ENCODE assay signal across 27 cellular contexts in genomic region chr14:65720171-65720570, GRCh38.
"Had no signal": no experiment of that assay in that cellular context is flagged by ENCODE, and none has a peak within 500 bp of the region (broad histone marks: within the 10 kb centered on the region; RNA-seq: fewer than 3 reads in every experiment).

No MANE protein-coding gene starts in this region.

- DNase-seq: naive thymus-derived CD4-positive, alpha-beta T cell; natural killer cell; occipital lobe; ovary; right cardiac atrium; sigmoid colon; spleen; stimulated activated CD4-positive, alpha-beta T cell treated with anti-CD3 and anti-CD28 coated beads, Interleukin-12 subunit alpha, Interleukin-12 subunit beta, amount 100 ng/mL, for 4 hours; stimulated activated CD4-positive, alpha-beta T cell treated with anti-CD3 and anti-CD28 coated beads, Interleukin-1b, Interleukin-23, amount 100 ng/mL, for 48 hours; stimulated activated CD4-positive, alpha-beta T cell treated with anti-CD3 and anti-CD28 coated beads, Interleukin-4, amount 100 ng/mL, for 1 hour; stimulated activated CD4-positive, alpha-beta T cell treated with anti-CD3 and anti-CD28 coated beads, Interleukin-4, amount 100 ng/mL, for 4 hours; stimulated activated CD8-positive, alpha-beta memory T cell treated with anti-CD3 and anti-CD28 coated beads, Interleukin-4, amount 100 ng/mL, for 48 hours; stimulated activated naive CD4-positive, alpha-beta T cell treated with Interleukin-2 at 50 U/mL for 16 hours; stomach; tibial artery; transverse colon; upper lobe of right lung; uterus had no signal

- H3K27ac ChIP-seq: neural progenitor cell, ovary, parathyroid adenoma, right lobe of liver, sigmoid colon, spleen, stomach, thoracic aorta, tibial artery, transverse colon, upper lobe of right lung, uterus had no signal

- H3K9me3 ChIP-seq: ovary, right lobe of liver, thoracic aorta, upper lobe of right lung, uterus had no signal

- H3K36me3 ChIP-seq: ovary, right lobe of liver, sigmoid colon, thoracic aorta, transverse colon, uterus had no signal

- H3K4me1 ChIP-seq: neural progenitor cell, parathyroid adenoma, right lobe of liver, sigmoid colon, stomach, tibial artery, transverse colon, upper lobe of right lung, uterus had no signal

- H3K4me1 Mint-ChIP-seq: nephron, neural progenitor cell had no signal

- H3K4me2 ChIP-seq: neural progenitor cell had no signal

- H3K4me3 Mint-ChIP-seq: natural killer cell; nephron; neural progenitor cell; stimulated activated memory B cell treated with anti-CD40 and anti-IgM and Interleukin-4, amounts not matched to agents 10 μg/mL and 1 μg/mL and 100 μg/mL, for 72 hours; stimulated activated naive CD8-positive, alpha-beta T cell treated with anti-CD3 and anti-CD28 coated beads, Interleukin-15, Interleukin-2, amounts not matched to agents 100 ng/mL and 50 ng/mL, for 24 hours; type B pancreatic cell had no signal

- H3K79me2 ChIP-seq: parathyroid adenoma had no signal

- H3K9ac ChIP-seq: neural progenitor cell, parathyroid adenoma had no signal

- H3K27me3 Mint-ChIP-seq: naive thymus-derived CD4-positive, alpha-beta T cell; progenitor cell of endocrine pancreas; stimulated activated memory B cell treated with anti-CD40 and anti-IgM and Interleukin-4, amounts not matched to agents 10 μg/mL and 1 μg/mL and 100 μg/mL, for 72 hours; stimulated activated naive CD8-positive, alpha-beta T cell treated with anti-CD3 and anti-CD28 coated beads, Interleukin-15, Interleukin-2, amounts not matched to agents 100 ng/mL and 50 ng/mL, for 24 hours; type B pancreatic cell had no signal

- H3K4me3 ChIP-seq: neural progenitor cell, ovary, right lobe of liver, sigmoid colon, spleen, stomach, thoracic aorta, tibial artery, transverse colon, upper lobe of right lung, uterus had no signal

- H2AFZ ChIP-seq: neural progenitor cell, parathyroid adenoma had no signal

- H3K27ac Mint-ChIP-seq: naive thymus-derived CD4-positive, alpha-beta T cell; natural killer cell; nephron; neural progenitor cell; progenitor cell of endocrine pancreas; stimulated activated memory B cell treated with anti-CD40 and anti-IgM and Interleukin-4, amounts not matched to agents 10 μg/mL and 1 μg/mL and 100 μg/mL, for 72 hours; stimulated activated naive CD8-positive, alpha-beta T cell treated with anti-CD3 and anti-CD28 coated beads, Interleukin-15, Interleukin-2, amounts not matched to agents 100 ng/mL and 50 ng/mL, for 24 hours; type B pancreatic cell had no signal

- ATAC-seq: naive thymus-derived CD4-positive, alpha-beta T cell; natural killer cell; right cardiac atrium; stimulated activated memory B cell treated with anti-CD40 and anti-IgM and Interleukin-4, amounts not matched to agents 10 μg/mL and 1 μg/mL and 100 μg/mL, for 72 hours; upper lobe of right lung had no signal

- H3K27me3 ChIP-seq: neural progenitor cell, ovary, right lobe of liver, sigmoid colon, spleen, stomach, tibial artery, transverse colon, upper lobe of right lung, uterus had no signal
